ENCODE assay signal across 10 cellular contexts in genomic region chr7:117041007-117041406, GRCh38.
DNase-seq lines count a peak whose midpoint lies in the region; ATAC-seq and TF ChIP-seq lines count a peak whose summit lies in the region.
"Had no signal": no experiment of that assay in that cellular context is flagged by ENCODE, and none has a peak within 500 bp of the region (broad histone marks: within the 10 kb centered on the region; RNA-seq: fewer than 3 reads in every experiment).

No MANE protein-coding gene starts in this region.

- H3K27me3 ChIP-seq in ACC112 (ENCODE audit: insufficient read depth, low read length) (no peaks in the 10 kb centered on the region), upper lobe of left lung (no peaks in the 10 kb centered on the region), esophagus muscularis mucosa (no peaks in the 10 kb centered on the region)

- WGBS in upper lobe of left lung, 2 donors, result 89 to 90% methylated on average over 2 of the region's 2 CpGs
- 85% methylated on average over 2 of the region's 2 CpGs for WGBS in esophagus muscularis mucosa

- H3K9me3 ChIP-seq in upper lobe of left lung (no peaks in the 10 kb centered on the region), esophagus muscularis mucosa (no peaks in the 10 kb centered on the region)

- H3K36me3 ChIP-seq in ACC112 (ENCODE audit: insufficient read depth, low read length), result no peaks in the 10 kb centered on the region
- no peaks in the 10 kb centered on the region for H3K36me3 ChIP-seq in upper lobe of left lung
- H3K36me3 ChIP-seq in esophagus muscularis mucosa, result no peaks in the 10 kb centered on the region

- DNase-seq in upper lobe of left lung, result no peak
- no peak for DNase-seq in posterior vena cava (ENCODE audit: low spot score)
- no peak for DNase-seq in stimulated activated naive CD4-positive, alpha-beta T cell treated with Interleukin-2 at 50 U/mL for 16 hours (lab: John Stamatoyannopoulos, UW)
- no peak for DNase-seq in esophagus muscularis mucosa (ENCODE audit: extremely low spot score)
- DNase-seq: naive B cell, PC-9 had no signal

- TF ChIP-seq CTCF in upper lobe of left lung (IDR thresholded peaks at IDR 0.05) (no peak), esophagus muscularis mucosa (IDR thresholded peaks at IDR 0.05) (no peak)

- no peak overlapping the region for H2AFZ ChIP-seq in ACC112 (ENCODE audit: low read length, unreplicated experiment)
- H2AFZ ChIP-seq: PC-9 had no signal

- ATAC-seq in GM18520 (IDR thresholded peaks at IDR 0.05; ENCODE audit: unreplicated experiment) (peak; percentile 85), HG02571 (IDR thresholded peaks at IDR 0.05; ENCODE audit: unreplicated experiment) (peak; percentile 88), HG03575 (IDR thresholded peaks at IDR 0.05; ENCODE audit: extremely low read depth, insufficient number of reproducible peaks, low FRiP score, unreplicated experiment) (peak; percentile 59), upper lobe of left lung (ENCODE audit: low FRiP score in 2 of 2) (no peak)

- TF ChIP-seq POLR2A in upper lobe of left lung (IDR thresholded peaks at IDR 0.05), result no peak
- no peak for TF ChIP-seq POLR2A in esophagus muscularis mucosa (IDR thresholded peaks at IDR 0.05; ENCODE audit: low read depth)

- 0 out of 2 replicates have a peak overlapping the region, but pooled peaks have one; percentile 9 for H3K27ac ChIP-seq in ACC112 (ENCODE audit: low read depth, low read length)
- H3K27ac ChIP-seq in upper lobe of left lung, result no peak overlapping the region
- no peak overlapping the region for H3K27ac ChIP-seq in esophagus muscularis mucosa (replicated peaks in 1 of 4)
- H3K27ac ChIP-seq: PC-9 had no signal

- intact Hi-C loops in posterior vena cava (cut with DNase I), result no loop called here
- intact Hi-C loops in esophagus muscularis mucosa (cut with DNase I), result no loop called here

- H3K4me1 ChIP-seq in ACC112 (ENCODE audit: control insufficient read depth, insufficient read depth, low read length, unreplicated experiment) (peaks cover 12% of the 10 kb centered on the region), upper lobe of left lung (no peaks in the 10 kb centered on the region), esophagus muscularis mucosa (peaks cover 22 to 53% (median 37%) of the 10 kb centered on the region in 4 donors)

- peaks cover 14% of the 10 kb centered on the region for H3K79me2 ChIP-seq in ACC112 (ENCODE audit: control insufficient read depth, insufficient read depth, low read length, unreplicated experiment)

- H3K4me3 ChIP-seq in ACC112 (ENCODE audit: low read depth, low read length) (no peak overlapping the region), upper lobe of left lung (no peak overlapping the region), esophagus muscularis mucosa (no peak overlapping the region)
- H3K4me3 ChIP-seq: PC-9 had no signal

- no peak for TF ChIP-seq EP300 in upper lobe of left lung (IDR thresholded peaks at IDR 0.05)
- TF ChIP-seq EP300 in esophagus muscularis mucosa (IDR thresholded peaks at IDR 0.05), result no peak

Comparison
In these comparisons a context has a peak if more than half of its experiments do, and no peak if none do; other contexts are left out.
1. ATAC-seq: peak in GM18520 (single experiment), HG02571 (single experiment) and HG03575 (single experiment); none in upper lobe of left lung (0 of 2).